8 cellular contexts compared by ENCODE assay signal in the genomic region with DNA sequence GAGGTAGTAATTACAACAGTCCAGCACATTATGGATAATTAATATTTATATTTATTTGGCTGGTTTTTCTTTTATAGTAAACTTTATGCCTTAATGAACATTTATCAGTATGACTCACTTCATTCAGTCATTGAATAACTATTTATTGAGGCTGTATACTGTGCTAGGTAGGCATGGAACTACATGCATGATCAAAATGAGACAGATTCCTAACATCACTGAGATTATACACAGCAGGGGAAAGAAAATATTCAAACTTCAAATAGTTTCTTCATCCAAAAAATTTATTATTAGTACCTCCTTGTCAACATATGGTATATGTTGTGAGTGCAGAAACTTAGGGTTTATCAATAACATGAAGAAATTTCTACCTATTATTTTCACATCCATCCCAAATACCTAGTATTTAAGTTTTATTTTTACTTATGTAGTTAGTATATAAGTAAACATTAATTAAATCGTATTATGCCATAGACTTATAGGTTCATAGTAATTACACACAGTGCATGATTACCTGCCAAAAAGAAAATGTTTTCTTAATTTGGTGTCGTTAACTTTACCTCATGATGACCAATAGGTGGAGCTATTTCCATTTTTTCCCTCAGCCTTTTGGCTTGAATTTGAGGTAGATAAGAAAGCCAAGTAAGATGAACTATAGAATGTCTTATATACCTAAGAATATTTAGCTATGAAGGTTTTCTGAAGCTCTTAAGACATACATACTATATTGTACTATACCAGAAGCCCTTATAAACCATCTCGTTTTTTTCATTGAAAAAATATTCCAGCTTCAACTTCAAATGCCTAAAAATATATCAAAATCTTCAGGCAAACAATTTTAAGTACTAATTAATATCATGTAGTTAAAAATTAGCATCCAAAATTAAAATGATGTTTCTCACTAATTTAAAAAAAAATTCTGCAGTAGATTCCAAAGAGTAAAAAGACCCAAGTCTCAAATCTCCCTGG. TPM values are rescaled to one million over a fixed set of nuclear protein-coding genes. Genes with fewer than 3 reads are reported as not detected.
A peak's percentile ranks its signal among the peaks of the same experiment; 100 is the strongest.
DNase-seq lines count a peak whose midpoint lies in the region; ATAC-seq and TF ChIP-seq lines count a peak whose summit lies in the region.

No MANE protein-coding gene starts in this region.

- DNase-seq in DMS 273 (lab: John Stamatoyannopoulos, UW; ENCODE audit: unreplicated experiment) (peak; percentile 81), GM20000 (ENCODE audit: low spot score) (peak; percentile 36), IMR-90 (peak; percentile 71), OCI-LY7 (ENCODE audit: low spot score) (peak; percentile 75), dermis microvascular lymphatic vessel endothelial cell (ENCODE audit: low read depth in 2 of 2) (peak; percentile 44 to 75), mesothelial cell of epicardium (ENCODE audit: low spot score in 2 of 2, unreplicated experiment in 2 of 2) (no peak), AG08396 (ENCODE audit: low spot score) (no peak)

- H2BK5ac ChIP-seq in IMR-90 (ENCODE audit: low read depth, low read length, poor library complexity, severe bottlenecking), result no peak overlapping the region

- H3K9ac ChIP-seq in IMR-90 (ENCODE audit: low read depth, low read length), result no peak overlapping the region

- peak; percentile 54 for TF ChIP-seq CTCF in GM20000 (IDR thresholded peaks at IDR 0.05; ENCODE audit: extremely low read depth, missing control alignments)
- TF ChIP-seq CTCF in IMR-90 (conservative IDR thresholded peaks at IDR 0.05; ENCODE audit: low read depth, low read length), result peak; percentile 80
- peak; percentile 95 for TF ChIP-seq CTCF in OCI-LY7 (conservative IDR thresholded peaks at IDR 0.05; ENCODE audit: low read length)
- peak; percentile 89 for TF ChIP-seq CTCF in mesothelial cell of epicardium (IDR thresholded peaks at IDR 0.05; ENCODE audit: unreplicated experiment)

- POLR2A ChIA-PET in IMR-90 (lab: Charles Lee; ENCODE audit: unreplicated experiment) (interaction anchor here (0.6 kb wide), 1 partner anchor 231 kb away, joined by 4 read pairs; no protein-coding TSS in a partner anchor), OCI-LY7 (lab: Charles Lee) (interaction anchor here (0.7 kb wide), 1 partner anchor 11 kb away, joined by 3 read pairs; no protein-coding TSS in a partner anchor)

- no peak for TF ChIP-seq POLR2A in IMR-90 (IDR thresholded peaks at IDR 0.05; ENCODE audit: low read depth, low read length)

- intact Hi-C loops in IMR-90 (cut with micrococcal nuclease), result loop anchor here (1.0 kb wide), 2 partner anchors 208 to 229 kb away; no protein-coding TSS in a partner anchor
- intact Hi-C loops in OCI-LY7 (cut with micrococcal nuclease; ENCODE audit: unreplicated experiment), result loop anchor here (5.0 kb wide), 1 partner anchor 230 kb away; no protein-coding TSS in a partner anchor

- H3K4me3 ChIP-seq in IMR-90 (ENCODE audit: insufficient read depth, low read depth, low read length), result no peak overlapping the region
- no peak overlapping the region for H3K4me3 ChIP-seq in OCI-LY7 (ENCODE audit: low read depth, low read length, poor library complexity, severe bottlenecking)

- H2AK9ac ChIP-seq in IMR-90 (replicated peaks; ENCODE audit: low read depth, low read length, poor library complexity), result no peak overlapping the region

- CTCF ChIA-PET in IMR-90 (lab: Yijun Ruan, JAX) (interaction anchor here (0.6 to 1.6 kb wide), 9 partner anchors 11 to 249 kb away, joined by 3 to 4 read pairs (median 3); no protein-coding TSS in a partner anchor), OCI-LY7 (lab: Charles Lee; ENCODE audit: unreplicated experiment) (interaction anchor here (0.5 kb wide), 2 partner anchors 245 to 267 kb away, joined by 3 to 4 read pairs; no protein-coding TSS in a partner anchor)

- WGBS in IMR-90 (ENCODE audit: extremely low coverage in 2 of 2, insufficient read length in 1 of 2), 2 experiments, result no CpG with 5 or more reads among the region's 3 CpGs

- BruUV-seq in IMR-90 (replicated peaks; lab: Mats Ljungman, UMichigan) (no TSS peak), OCI-LY7 (replicated peaks; lab: Mats Ljungman, UMichigan) (no TSS peak)

- H3K9me3 Mint-ChIP-seq in mesothelial cell of epicardium, result no peaks in the 10 kb centered on the region

- no peak overlapping the region for H3K27ac Mint-ChIP-seq in mesothelial cell of epicardium

- in situ Hi-C loops in IMR-90 (cut with MboI; ENCODE audit: low sequenced_read_pairs), result loop anchor here (5.0 kb wide), 1 partner anchor 235 kb away; no protein-coding TSS in a partner anchor

- no peak overlapping the region for H3K4me3 Mint-ChIP-seq in mesothelial cell of epicardium

- H4K8ac ChIP-seq in IMR-90 (ENCODE audit: low read depth in 2 of 2, low read length in 2 of 2), result no peak overlapping the region

- dilution Hi-C loops in IMR-90 (cut with HindIII; ENCODE audit: low sequenced_read_pairs, unreplicated experiment), result no loop called here

- H3K79me1 ChIP-seq in IMR-90 (ENCODE audit: low read depth in 1 of 2, low read length in 2 of 2), result no peaks in the 10 kb centered on the region

- H3K36me3 ChIP-seq in IMR-90 (ENCODE audit: control insufficient read depth, insufficient read depth, low read length) (no peaks in the 10 kb centered on the region), OCI-LY7 (ENCODE audit: insufficient read depth, low read length) (no peaks in the 10 kb centered on the region)

- no peak overlapping the region for H3K18ac ChIP-seq in IMR-90 (ENCODE audit: low read depth, low read length)

- H3K14ac ChIP-seq in IMR-90 (replicated peaks; ENCODE audit: low read depth, low read length), result no peak overlapping the region

- H3K56ac ChIP-seq in IMR-90 (ENCODE audit: extremely low read depth, insufficient read depth, low read length), result no peak overlapping the region

- H2AK5ac ChIP-seq in IMR-90 (ENCODE audit: low read depth, low read length), result no peak overlapping the region

- H3K9me2 ChIP-seq in OCI-LY7 (ENCODE audit: insufficient read depth, low read length), result no peaks in the 10 kb centered on the region

- H3K27me3 ChIP-seq in IMR-90 (ENCODE audit: control insufficient read depth, insufficient read depth, low read length), result no peaks in the 10 kb centered on the region

- no peak overlapping the region for H4K91ac ChIP-seq in IMR-90 (ENCODE audit: insufficient read depth, low read depth, low read length)

- H3K9me1 ChIP-seq in IMR-90 (ENCODE audit: insufficient read depth, low read length), result no peaks in the 10 kb centered on the region

- no peaks in the 10 kb centered on the region for H3K9me3 ChIP-seq in IMR-90 (ENCODE audit: control insufficient read depth, insufficient read depth, low read length)
- no peaks in the 10 kb centered on the region for H3K9me3 ChIP-seq in OCI-LY7 (ENCODE audit: low read length)

- no peak overlapping the region for H3K4ac ChIP-seq in IMR-90 (ENCODE audit: low read depth, low read length)

- H4K20me1 ChIP-seq in IMR-90 (ENCODE audit: insufficient read depth, low read length) (no peaks in the 10 kb centered on the region), OCI-LY7 (ENCODE audit: insufficient read depth, low read length) (no peaks in the 10 kb centered on the region)

- H4K5ac ChIP-seq in IMR-90 (ENCODE audit: low read depth, low read length), result no peak overlapping the region

- no peak overlapping the region for H3K27ac ChIP-seq in IMR-90 (ENCODE audit: insufficient read depth, low read length)
- no peak overlapping the region for H3K27ac ChIP-seq in OCI-LY7 (ENCODE audit: low read depth, low read length, poor library complexity, severe bottlenecking)

- H3K4me2 ChIP-seq in IMR-90 (ENCODE audit: low read depth, low read length) (no peak overlapping the region), OCI-LY7 (ENCODE audit: low read length) (no peak overlapping the region)

- no peak overlapping the region for H2BK20ac ChIP-seq in IMR-90 (ENCODE audit: low read depth, low read length)

- ATAC-seq in IMR-90 (ENCODE audit: low read depth) (peak; percentile 53; the same call in 1 of the 2 replicates), HG03457 (IDR thresholded peaks at IDR 0.05; ENCODE audit: unreplicated experiment) (no peak)

- H3K4me1 Mint-ChIP-seq in mesothelial cell of epicardium, result peaks cover 18% of the 10 kb centered on the region

- no peak overlapping the region for H3K23ac ChIP-seq in IMR-90 (ENCODE audit: low read depth, low read length)

- peaks cover 2% of the 10 kb centered on the region; the same call in 1 of the 2 replicates for H3K4me1 ChIP-seq in IMR-90 (ENCODE audit: control insufficient read depth, insufficient read depth, low read length)
- peaks cover 5% of the 10 kb centered on the region for H3K4me1 ChIP-seq in OCI-LY7 (ENCODE audit: insufficient read depth, low read length, poor library complexity, severe bottlenecking)

- TF ChIP-seq RAD21 in IMR-90 (IDR thresholded peaks at IDR 0.05; ENCODE audit: low read length), result peak; percentile 85

- H3K36me3 Mint-ChIP-seq in mesothelial cell of epicardium, result no peaks in the 10 kb centered on the region

- no peak overlapping the region for H2AFZ ChIP-seq in IMR-90 (replicated peaks; ENCODE audit: low read length, poor library complexity)
- no peak overlapping the region for H2AFZ ChIP-seq in OCI-LY7 (ENCODE audit: low read length)

- no peaks in the 10 kb centered on the region for H3K79me2 ChIP-seq in OCI-LY7 (ENCODE audit: insufficient read depth, low read depth, low read length)

- no peak overlapping the region for H2BK120ac ChIP-seq in IMR-90 (ENCODE audit: low read depth, low read length)

- no peak overlapping the region for H2BK15ac ChIP-seq in IMR-90 (ENCODE audit: low read depth, low read length)

- no peaks in the 10 kb centered on the region for H3K27me3 Mint-ChIP-seq in mesothelial cell of epicardium (ENCODE audit: low read depth)

TF ChIP-seq in IMR-90, 13 proteins besides CTCF, POLR2A, EP300 and RAD21 (continues in another document):
- TF ChIP-seq CEBPB (IDR thresholded peaks at IDR 0.05; ENCODE audit: low read depth, low read length) (no peak), NFE2L2 (IDR thresholded peaks at IDR 0.05; ENCODE audit: low read depth, low read length) (no peak), RFX5 (IDR thresholded peaks at IDR 0.05; ENCODE audit: low read depth, low read length) (no peak), SMC3 (IDR thresholded peaks at IDR 0.05; ENCODE audit: low read depth, low read length) (peak; percentile 87)

RNA-seq across cellular contexts. Expression of a gene that starts 12.5 kb away (rescaled TPM):
- total RNA-seq in IMR-90 (2012; rRNA removed), result 111 and 206 TPM in 2 replicates
- polyA plus RNA-seq in IMR-90 (2012; rRNA removed), result 35.0 and 48.5 TPM in 2 replicates
- polyA plus RNA-seq in IMR-90 (2012; cell fraction: cytosol; rRNA removed), result 9.4 and 13.2 TPM in 2 replicates
- 7.0 and 24.4 TPM in 2 replicates for polyA plus RNA-seq in IMR-90 (2012; cell fraction: nucleus; rRNA removed; ENCODE audit: low replicate concordance)
- 16.4 and 18.2 TPM in 2 replicates for total RNA-seq in OCI-LY7 (2014; rRNA removed; shearing (Covaris generic))
- total RNA-seq in OCI-LY7 (2022), result 31.2 and 32.1 TPM in 2 replicates
- 121 and 147 TPM in 2 replicates for total RNA-seq in dermis microvascular lymphatic vessel endothelial cell
- 87.6 to 95.3 TPM (median 90.1 TPM) in 3 replicates for total RNA-seq in mesothelial cell of epicardium

RNA-seq across cellular contexts. Expression of a gene that starts 53.5 kb away (rescaled TPM):
- total RNA-seq in IMR-90 (2012; rRNA removed), result 85.8 and 776 TPM in 2 replicates
- polyA plus RNA-seq in IMR-90 (2012; rRNA removed), result 174 and 185 TPM in 2 replicates
- polyA plus RNA-seq in IMR-90 (2012; cell fraction: cytosol; rRNA removed), result 360 and 1,161 TPM in 2 replicates
- 39.2 and 183 TPM in 2 replicates for polyA plus RNA-seq in IMR-90 (2012; cell fraction: nucleus; rRNA removed; ENCODE audit: low replicate concordance)
- 133 and 210 TPM in 2 replicates for total RNA-seq in OCI-LY7 (2014; rRNA removed; shearing (Covaris generic))
- total RNA-seq in OCI-LY7 (2022), result 403 and 421 TPM in 2 replicates
- total RNA-seq in dermis microvascular lymphatic vessel endothelial cell, result 102 and 170 TPM in 2 replicates
- total RNA-seq in mesothelial cell of epicardium, result 232 to 260 TPM (median 245 TPM) in 3 replicates

Comparison
In these comparisons a context has a peak if more than half of its experiments do, and no peak if none do; other contexts are left out.
1. DNase-seq: peak in DMS 273 (single experiment), GM20000 (single experiment), IMR-90 (single experiment), OCI-LY7 (single experiment) and dermis microvascular lymphatic vessel endothelial cell (2 of 2); none in mesothelial cell of epicardium (0 of 2) and AG08396 (single experiment).
2. Peak in every context shown above with its lines, with median percentiles within 50 percentile points of each other: CTCF ChIP-seq.